In genomic region chr6:4637691-4638433, GRCh38 we compare ENCODE assay signal across 8 cellular contexts.
DNase-seq lines count a peak whose midpoint lies in the region; ATAC-seq and TF ChIP-seq lines count a peak whose summit lies in the region.

No MANE protein-coding gene starts in this region.

- H3K27me3 Mint-ChIP-seq in CD8-positive, alpha-beta T cell (ENCODE audit: low read depth), result peaks cover 18% of the 10 kb centered on the region

- H3K4me1 ChIP-seq in adipocyte (ENCODE audit: control insufficient read depth, insufficient read depth, low read length) (no peaks in the 10 kb centered on the region), body of pancreas (no peaks in the 10 kb centered on the region), right cardiac atrium (ENCODE audit: control insufficient read depth, insufficient read depth, low read length) (no peaks in the 10 kb centered on the region)
- no peaks in the 10 kb centered on the region for H3K4me1 ChIP-seq in CD8-positive, alpha-beta T cell (ENCODE audit: insufficient read depth, low read length)

- H3K27ac Mint-ChIP-seq in CD8-positive, alpha-beta T cell, result no peak overlapping the region

- no peaks in the 10 kb centered on the region for H3K36me3 Mint-ChIP-seq in CD8-positive, alpha-beta T cell

- H3K27me3 ChIP-seq in adipocyte (replicated peaks; ENCODE audit: control insufficient read depth, insufficient read depth, low read length), result no peaks in the 10 kb centered on the region
- no peaks in the 10 kb centered on the region for H3K27me3 ChIP-seq in body of pancreas
- H3K27me3 ChIP-seq in CD8-positive, alpha-beta T cell (ENCODE audit: insufficient read depth, low read length), result no peaks in the 10 kb centered on the region
- H3K27me3 ChIP-seq in right cardiac atrium (ENCODE audit: control insufficient read depth, insufficient read depth), result no peaks in the 10 kb centered on the region

- no peak overlapping the region for H3K9ac ChIP-seq in adipocyte (ENCODE audit: low read length)

- DNase-seq in adipocyte (ENCODE audit: low read depth) (peak; percentile 35), body of pancreas (no peak), right cardiac atrium (no peak)
- peak; percentile 68 for DNase-seq in stimulated activated CD4-positive, alpha-beta T cell treated with anti-CD3 and anti-CD28 coated beads, Interleukin-1b, Interleukin-23, amount 100 ng/mL, for 48 hours
- no peak for DNase-seq in CD8-positive, alpha-beta T cell

- 81 to 87% methylated on average over 5 of the region's 5 CpGs for WGBS in body of pancreas, 2 donors
- WGBS in right cardiac atrium, result 94% methylated on average over 5 of the region's 5 CpGs

- no peaks in the 10 kb centered on the region for H3K9me3 Mint-ChIP-seq in CD8-positive, alpha-beta T cell

- H3K4me3 Mint-ChIP-seq in CD8-positive, alpha-beta T cell, result no peak overlapping the region

- TF ChIP-seq POLR2A in body of pancreas (IDR thresholded peaks at IDR 0.05), result no peak

- no peak for TF ChIP-seq CTCF in body of pancreas (IDR thresholded peaks at IDR 0.05)
- no peak for TF ChIP-seq CTCF in CD8-positive, alpha-beta T cell (IDR thresholded peaks at IDR 0.05)

- peak; percentile 83 for ATAC-seq in GM18858 (IDR thresholded peaks at IDR 0.05; ENCODE audit: unreplicated experiment)
- ATAC-seq in HG03095 (IDR thresholded peaks at IDR 0.05; ENCODE audit: unreplicated experiment), result peak; percentile 87
- ATAC-seq in body of pancreas, result no peak
- no peak for ATAC-seq in CD8-positive, alpha-beta T cell
- ATAC-seq in HG02840 (IDR thresholded peaks at IDR 0.05; ENCODE audit: low FRiP score, unreplicated experiment), result no peak
- ATAC-seq in right cardiac atrium, result no peak

- H3K4me1 Mint-ChIP-seq in CD8-positive, alpha-beta T cell (ENCODE audit: low read depth), result no peaks in the 10 kb centered on the region

- CTCF ChIA-PET in CD8-positive, alpha-beta T cell (lab: Charles Lee), result no interaction called here

- H3K4me3 ChIP-seq in adipocyte (ENCODE audit: low read length) (no peak overlapping the region), body of pancreas (no peak overlapping the region), right cardiac atrium (ENCODE audit: low read length) (no peak overlapping the region)
- H3K4me3 ChIP-seq in CD8-positive, alpha-beta T cell (ENCODE audit: low read depth, low read length), result no peak overlapping the region

- H3K36me3 ChIP-seq in adipocyte (ENCODE audit: control insufficient read depth, insufficient read depth, low read length, severe bottlenecking) (no peaks in the 10 kb centered on the region), body of pancreas (replicated peaks in 1 of 2; ENCODE audit: insufficient read depth in 1 of 2, low read depth in 2 of 2) (no peaks in the 10 kb centered on the region)
- H3K36me3 ChIP-seq in CD8-positive, alpha-beta T cell (ENCODE audit: insufficient read depth, low read length), result no peaks in the 10 kb centered on the region

- POLR2A ChIA-PET in CD8-positive, alpha-beta T cell (lab: Charles Lee), result no interaction called here

- no peaks in the 10 kb centered on the region for H3K9me3 ChIP-seq in adipocyte (ENCODE audit: control insufficient read depth, low read length)
- H3K9me3 ChIP-seq in body of pancreas, result no peaks in the 10 kb centered on the region
- H3K9me3 ChIP-seq in CD8-positive, alpha-beta T cell (ENCODE audit: low read length), result no peaks in the 10 kb centered on the region
- no peaks in the 10 kb centered on the region for H3K9me3 ChIP-seq in right cardiac atrium (ENCODE audit: control insufficient read depth, low read length)

- no peak overlapping the region for H3K27ac ChIP-seq in body of pancreas
- H3K27ac ChIP-seq in CD8-positive, alpha-beta T cell (ENCODE audit: low read depth, low read length), result no peak overlapping the region
- H3K27ac ChIP-seq in right cardiac atrium (ENCODE audit: low read length), result no peak overlapping the region

- intact Hi-C loops in body of pancreas (cut with DNase I) (no loop called here), right cardiac atrium (cut with DNase I) (no loop called here)
- intact Hi-C loops in CD8-positive, alpha-beta T cell (cut with DNase I, micrococcal nuclease), result no loop called here

Comparison
In these comparisons a context has a peak if more than half of its experiments do, and no peak if none do; other contexts are left out.
1. ATAC-seq: peak in GM18858 (single experiment) and HG03095 (single experiment); none in body of pancreas (single experiment), CD8-positive, alpha-beta T cell (single experiment), HG02840 (single experiment) and right cardiac atrium (0 of 2).
2. DNase-seq: peak in adipocyte (single experiment) and stimulated activated CD4-positive, alpha-beta T cell treated with anti-CD3 and anti-CD28 coated beads, Interleukin-1b, Interleukin-23, amount 100 ng/mL, for 48 hours (single experiment); none in body of pancreas (0 of 4), CD8-positive, alpha-beta T cell (0 of 7) and right cardiac atrium (0 of 3).